In genomic region chr6:75657327-75657726, GRCh38 we compare ENCODE assay signal across 33 cellular contexts. TPM values are rescaled to one million over a fixed set of nuclear protein-coding genes. Genes with fewer than 3 reads are reported as not detected.
DNase-seq lines count a peak whose midpoint lies in the region; ATAC-seq and TF ChIP-seq lines count a peak whose summit lies in the region.
"Had no signal": no experiment of that assay in that cellular context is flagged by ENCODE, and none has a peak within 500 bp of the region (broad histone marks: within the 10 kb centered on the region; RNA-seq: fewer than 3 reads in every experiment).

No MANE protein-coding gene starts in this region.

- H3F3A ChIP-seq in smooth muscle cell (ENCODE audit: low read depth): peaks cover 10% of the 10 kb centered on the region

- H3K4me3 ChIP-seq in smooth muscle cell (no peak overlapping the region), neuronal stem cell (ENCODE audit: low read length in 2 of 2) (no peak overlapping the region)
- H3K4me3 ChIP-seq: cardiac muscle cell, hepatocyte, left ventricle myocardium inferior, suprapubic skin had no signal

- H3K4me1 ChIP-seq in smooth muscle cell (ENCODE audit: low read depth) (no peaks in the 10 kb centered on the region), neuronal stem cell (ENCODE audit: control insufficient read depth in 2 of 2, insufficient read depth in 1 of 2, low read depth in 1 of 2, low read length in 2 of 2) (no peaks in the 10 kb centered on the region)
- H3K4me1 ChIP-seq: left ventricle myocardium inferior, parathyroid adenoma, suprapubic skin had no signal

- H2BK120ac ChIP-seq in neuronal stem cell (ENCODE audit: low read depth, low read length): no peak overlapping the region

- H3K9me3 Mint-ChIP-seq in activated CD4-positive, alpha-beta T cell treated with anti-CD3 and anti-CD28 coated beads for 36 hours (ENCODE audit: low read depth): no peaks in the 10 kb centered on the region
- H3K9me3 Mint-ChIP-seq: activated B cell treated with CpG ODN at 0.5 μM for 24 hours; activated T-helper 1 cell treated with anti-CD3 and anti-CD28 coated beads, Interleukin-12 subunit alpha, Interleukin-12 subunit beta, Interleukin-2, Interleukin-4 antibody, amounts not matched to agents 30 ng/mL and 10 ng/mL and 1 ng/mL, durations not matched to agents 14 hours and 24 hours and 36 hours; CD4-positive, alpha-beta memory T cell; IgD-negative memory B cell; naive B cell; stimulated activated naive B cell treated with anti-CD40 and anti-IgM and Interleukin-4, amounts not matched to agents 10 μg/mL and 1 μg/mL and 100 μg/mL, for 72 hours had no signal

- H3K9me3 ChIP-seq in T-helper 17 cell (ENCODE audit: control insufficient read depth, low read length, poor library complexity, severe bottlenecking) (no peaks in the 10 kb centered on the region), smooth muscle cell (replicated peaks; ENCODE audit: low read depth) (no peaks in the 10 kb centered on the region), neuronal stem cell (replicated peaks in 1 of 2; ENCODE audit: control insufficient read depth in 2 of 2, insufficient read depth in 1 of 2, low read depth in 1 of 2, low read length in 2 of 2) (no peaks in the 10 kb centered on the region)
- H3K9me3 ChIP-seq: left ventricle myocardium inferior, suprapubic skin had no signal

- peaks cover 10% of the 10 kb centered on the region for H3K79me2 ChIP-seq in smooth muscle cell (ENCODE audit: low read depth)

- no peak overlapping the region for H2BK12ac ChIP-seq in neuronal stem cell (ENCODE audit: low read length)

- no peak overlapping the region for H3K9ac ChIP-seq in smooth muscle cell (ENCODE audit: low read depth)
- no peak overlapping the region for H3K9ac ChIP-seq in neuronal stem cell (ENCODE audit: low read depth, low read length, poor library complexity)
- H3K9ac ChIP-seq: parathyroid adenoma had no signal

- no peak overlapping the region for H2BK15ac ChIP-seq in neuronal stem cell (ENCODE audit: low read length)

- no peak overlapping the region for H3K4ac ChIP-seq in neuronal stem cell (ENCODE audit: low read length)

- no peaks in the 10 kb centered on the region for H3K27me3 ChIP-seq in smooth muscle cell (ENCODE audit: low read depth)
- H3K27me3 ChIP-seq in neuronal stem cell (ENCODE audit: control insufficient read depth in 3 of 3, insufficient read depth in 3 of 3, low read depth in 1 of 3, low read length in 3 of 3): no peaks in the 10 kb centered on the region
- H3K27me3 ChIP-seq: cardiac muscle cell, hepatocyte, suprapubic skin had no signal

- no peak overlapping the region for H3K14ac ChIP-seq in neuronal stem cell (ENCODE audit: low read length)

- H3K79me1 ChIP-seq in neuronal stem cell (ENCODE audit: low read depth, low read length): no peaks in the 10 kb centered on the region

- H2AFZ ChIP-seq in smooth muscle cell (ENCODE audit: low read depth) (no peak overlapping the region), neuronal stem cell (ENCODE audit: low read length) (no peak overlapping the region)
- H2AFZ ChIP-seq: hepatocyte, parathyroid adenoma had no signal

- peaks cover 50% of the 10 kb centered on the region for H3K36me3 Mint-ChIP-seq in activated CD4-positive, alpha-beta T cell treated with anti-CD3 and anti-CD28 coated beads for 36 hours (ENCODE audit: low read depth)
- H3K36me3 Mint-ChIP-seq in T-helper 17 cell (ENCODE audit: low read depth): peaks cover 13% of the 10 kb centered on the region

- no peak for TF ChIP-seq CTCF in smooth muscle cell (IDR thresholded peaks at IDR 0.05; ENCODE audit: borderline replicate concordance, insufficient read depth, poor library complexity, severe bottlenecking)

- no peak overlapping the region for H2AK5ac ChIP-seq in neuronal stem cell (ENCODE audit: low read depth, low read length)

- peaks cover 5% of the 10 kb centered on the region for H3K4me1 Mint-ChIP-seq in activated CD4-positive, alpha-beta T cell treated with anti-CD3 and anti-CD28 coated beads for 36 hours
- peaks cover 11% of the 10 kb centered on the region for H3K4me1 Mint-ChIP-seq in T-helper 17 cell
- H3K4me1 Mint-ChIP-seq: activated B cell treated with CpG ODN at 0.5 μM for 24 hours had no signal

- no peak overlapping the region for H4K8ac ChIP-seq in neuronal stem cell (ENCODE audit: low read depth, low read length)

- no peak overlapping the region for H3K23ac ChIP-seq in neuronal stem cell (ENCODE audit: low read depth, low read length, poor library complexity)

- no peak for ATAC-seq in activated CD4-positive, alpha-beta T cell treated with anti-CD3 and anti-CD28 coated beads for 36 hours
- ATAC-seq in T-helper 17 cell: no peak
- peak; percentile 77 for ATAC-seq in left colon
- ATAC-seq in GM18858 (IDR thresholded peaks at IDR 0.05; ENCODE audit: unreplicated experiment): no peak
- ATAC-seq: sciatic nerve; stimulated activated naive B cell treated with anti-CD40 and anti-IgM and Interleukin-4, amounts not matched to agents 10 μg/mL and 1 μg/mL and 100 μg/mL, for 72 hours had no signal

- DNase-seq in activated CD4-positive, alpha-beta T cell treated with anti-CD3 and anti-CD28 coated beads for 36 hours: no peak
- no peak for DNase-seq in activated CD4-positive, alpha-beta T cell treated with anti-CD3 and anti-CD28 coated beads, Interleukin-2, amount 50 U/mL, for 1 hour
- no peak for DNase-seq in T-helper 17 cell
- no peak for DNase-seq in left colon
- DNase-seq in smooth muscle cell (lab: John Stamatoyannopoulos, UW; ENCODE audit: unreplicated experiment): no peak
- no peak for DNase-seq in DMS53 treated with DMSO at 0.1 percent for 48 hours (lab: John Stamatoyannopoulos, UW; ENCODE audit: unreplicated experiment)
- no peak for DNase-seq in neuronal stem cell (ENCODE audit: low spot score)
- DNase-seq: activated B cell treated with CpG ODN at 0.5 μM for 24 hours; activated CD4-positive, alpha-beta T cell treated with anti-CD3 and anti-CD28 coated beads, Interleukin-2, amount 50 U/mL, for 4 hours; activated CD8-positive, alpha-beta memory T cell treated with anti-CD3 and anti-CD28 coated beads, Interleukin-2, amount 50 U/mL, for 4 hours; anterior cingulate cortex; CD4-positive, alpha-beta memory T cell; H7; left ventricle myocardium inferior; naive B cell; NCI-H1092 treated with DMSO at 0.1 percent for 48 hours; NCI-H187 treated with DMSO at 0.1 percent for 48 hours; NCI-H2171 treated with DMSO at 0.1 percent for 48 hours; NCI-H510A treated with DMSO at 0.1 percent for 48 hours; SHP77; stimulated activated CD4-positive, alpha-beta T cell treated with anti-CD3 and anti-CD28 coated beads, Interleukin-4, amount 100 ng/mL, for 24 hours; stimulated activated naive B cell treated with anti-CD40 and anti-IgM and Interleukin-4, amounts not matched to agents 10 μg/mL and 1 μg/mL and 100 μg/mL, for 72 hours; SW 1271 had no signal

- H3K4me2 ChIP-seq in smooth muscle cell (peak overlapping the region; percentile 21), neuronal stem cell (ENCODE audit: insufficient read depth, low read length, poor library complexity, severe bottlenecking) (no peak overlapping the region)
- H3K4me2 ChIP-seq: hepatocyte had no signal

- H3K4me3 Mint-ChIP-seq in activated CD4-positive, alpha-beta T cell treated with anti-CD3 and anti-CD28 coated beads for 36 hours: no peak overlapping the region
- H3K4me3 Mint-ChIP-seq in T-helper 17 cell: no peak overlapping the region
- H3K4me3 Mint-ChIP-seq: activated B cell treated with CpG ODN at 0.5 μM for 24 hours; activated naive CD8-positive, alpha-beta T cell; activated T-helper 1 cell treated with anti-CD3 and anti-CD28 coated beads, Interleukin-12 subunit alpha, Interleukin-12 subunit beta, Interleukin-2, Interleukin-4 antibody, amounts not matched to agents 30 ng/mL and 10 ng/mL and 1 ng/mL, durations not matched to agents 14 hours and 24 hours and 36 hours; CD4-positive, alpha-beta memory T cell; IgD-negative memory B cell; naive B cell; stimulated activated naive B cell treated with anti-CD40 and anti-IgM and Interleukin-4, amounts not matched to agents 10 μg/mL and 1 μg/mL and 100 μg/mL, for 72 hours had no signal

- no peaks in the 10 kb centered on the region for H4K20me1 ChIP-seq in smooth muscle cell (ENCODE audit: low read depth)

- H2BK5ac ChIP-seq in neuronal stem cell (ENCODE audit: low read length): no peak overlapping the region

- H3K36me3 ChIP-seq in smooth muscle cell (ENCODE audit: low read depth): peaks cover 17% of the 10 kb centered on the region
- H3K36me3 ChIP-seq in neuronal stem cell (replicated peaks in 1 of 2; ENCODE audit: control insufficient read depth in 2 of 2, insufficient read depth in 2 of 2, low read length in 2 of 2): peaks cover 9 to 99% of the 10 kb centered on the region in 2 donors

- H3K27ac Mint-ChIP-seq in activated CD4-positive, alpha-beta T cell treated with anti-CD3 and anti-CD28 coated beads for 36 hours: peak overlapping the region; percentile 43
- H3K27ac Mint-ChIP-seq in T-helper 17 cell: peak overlapping the region; percentile 86
- H3K27ac Mint-ChIP-seq: activated B cell treated with CpG ODN at 0.5 μM for 24 hours; activated T-helper 1 cell treated with anti-CD3 and anti-CD28 coated beads, Interleukin-12 subunit alpha, Interleukin-12 subunit beta, Interleukin-2, Interleukin-4 antibody, amounts not matched to agents 30 ng/mL and 10 ng/mL and 1 ng/mL, durations not matched to agents 14 hours and 24 hours and 36 hours; stimulated activated naive B cell treated with anti-CD40 and anti-IgM and Interleukin-4, amounts not matched to agents 10 μg/mL and 1 μg/mL and 100 μg/mL, for 72 hours had no signal

- H3K27ac ChIP-seq in smooth muscle cell (ENCODE audit: low read depth): peak overlapping the region; percentile 45
- no peak overlapping the region for H3K27ac ChIP-seq in neuronal stem cell (replicated peaks; ENCODE audit: low read length)
- H3K27ac ChIP-seq: 22Rv1, cardiac muscle cell, hepatocyte, left ventricle myocardium inferior, parathyroid adenoma, suprapubic skin had no signal

- WGBS in smooth muscle cell (ENCODE audit: low lambda C conversion rate): 59% methylated on average over 3 of the region's 3 CpGs
- no CpG with 5 or more reads among the region's 3 CpGs for WGBS in neuronal stem cell (ENCODE audit: extremely low coverage in 2 of 2, insufficient read length in 2 of 2, insufficient replicate concordance in 1 of 2), 2 donors

- CTCF ChIA-PET in activated CD4-positive, alpha-beta T cell treated with anti-CD3 and anti-CD28 coated beads for 36 hours (lab: Charles Lee): interaction anchor here (1.0 to 1.6 kb wide), 2 partner anchors 10 kb away, joined by 3 to 6 read pairs; no protein-coding TSS in a partner anchor

- H3K27me3 Mint-ChIP-seq in activated CD4-positive, alpha-beta T cell treated with anti-CD3 and anti-CD28 coated beads for 36 hours: no peaks in the 10 kb centered on the region
- H3K27me3 Mint-ChIP-seq in T-helper 17 cell: no peaks in the 10 kb centered on the region
- H3K27me3 Mint-ChIP-seq: activated B cell treated with CpG ODN at 0.5 μM for 24 hours; activated naive CD8-positive, alpha-beta T cell; CD4-positive, alpha-beta memory T cell; IgD-negative memory B cell; naive B cell; stimulated activated naive B cell treated with anti-CD40 and anti-IgM and Interleukin-4, amounts not matched to agents 10 μg/mL and 1 μg/mL and 100 μg/mL, for 72 hours had no signal

- H3K18ac ChIP-seq in neuronal stem cell (ENCODE audit: low read length): no peak overlapping the region

- POLR2A ChIA-PET in activated CD4-positive, alpha-beta T cell treated with anti-CD3 and anti-CD28 coated beads for 36 hours (lab: Charles Lee): no interaction called here

- no peak overlapping the region for H4K91ac ChIP-seq in neuronal stem cell (ENCODE audit: low read depth, low read length, poor library complexity)

- intact Hi-C loops in activated CD4-positive, alpha-beta T cell treated with anti-CD3 and anti-CD28 coated beads for 36 hours (cut with DNase I, micrococcal nuclease): no loop called here
- intact Hi-C loops in left colon (cut with DNase I, micrococcal nuclease): no loop called here

RNA-seq across cellular contexts. Expression of gene SENP6, which starts 55.6 kb away (rescaled TPM):
- total RNA-seq in activated CD4-positive, alpha-beta T cell treated with anti-CD3 and anti-CD28 coated beads for 36 hours: 10 to 100 TPM; 69.5 to 75.1 TPM
- total RNA-seq in T-helper 17 cell (100 to 1,000 TPM in 1 of 2 donors, 10 to 100 TPM in 1; 95.3 to 103 TPM), left colon (10 to 100 TPM; 65.6 to 73.9 TPM), smooth muscle cell (126 and 130 TPM in 2 replicates)
- 45.0 and 50.2 TPM in 2 replicates for polyA plus RNA-seq in smooth muscle cell
- 71.4 TPM for polyA plus RNA-seq in neuronal stem cell (2013, experiment 1 of 2)
- 73.7 TPM for polyA plus RNA-seq in neuronal stem cell (2013, experiment 2 of 2)
